Comparison of ENCODE assay signal across 19 cellular contexts in genomic region chr10:130571674-130572073, GRCh38.
DNase-seq lines count a peak whose midpoint lies in the region; ATAC-seq, FAIRE-seq and TF ChIP-seq lines count a peak whose summit lies in the region.
"Had no signal": no experiment of that assay in that cellular context is flagged by ENCODE, and none has a peak within 500 bp of the region (broad histone marks: within the 10 kb centered on the region; RNA-seq: fewer than 3 reads in every experiment).

No MANE protein-coding gene starts in this region.

- H3K9me3 ChIP-seq in kidney (ENCODE audit: control insufficient read depth in 1 of 2, low read length in 2 of 2) = no peaks in the 10 kb centered on the region
- H3K9me3 ChIP-seq: Caco-2 had no signal

- H3K4me3 ChIP-seq in coronary artery (no peak overlapping the region), kidney (ENCODE audit: low read length in 2 of 2) (no peak overlapping the region)
- H3K4me3 ChIP-seq: GM12878, GM23338, HAP-1 had no signal

- H3K36me3 ChIP-seq in kidney (ENCODE audit: control insufficient read depth in 1 of 2, insufficient read depth in 2 of 2, low read length in 2 of 2) = no peaks in the 10 kb centered on the region
- H3K36me3 ChIP-seq: HAP-1 had no signal

- H3K9ac ChIP-seq in kidney (ENCODE audit: low read length in 2 of 2) = no peak overlapping the region

- TF ChIP-seq CTCF in coronary artery (IDR thresholded peaks at IDR 0.05) (no peak), kidney (IDR thresholded peaks at IDR 0.05; ENCODE audit: borderline replicate concordance, extremely low read depth, insufficient read depth) (no peak)

- FAIRE-seq in kidney (lab: Jason Lieb, UNC) = no peak
- FAIRE-seq: GM12878, GM19239, H54 had no signal

- intact Hi-C loops in kidney (cut with DNase I) = no loop called here

- no peaks in the 10 kb centered on the region for H3K4me1 ChIP-seq in kidney (ENCODE audit: control insufficient read depth in 1 of 2, insufficient read depth in 1 of 2, low read depth in 1 of 2, low read length in 2 of 2)
- H3K4me1 ChIP-seq: Caco-2, HAP-1 had no signal

- no peak overlapping the region for H3K27ac ChIP-seq in coronary artery
- no peak overlapping the region for H3K27ac ChIP-seq in kidney (ENCODE audit: low read depth in 2 of 2, low read length in 2 of 2)
- H3K27ac ChIP-seq: C4-2B had no signal

- ATAC-seq in GM21381 (IDR thresholded peaks at IDR 0.05; ENCODE audit: unreplicated experiment) = no peak
- ATAC-seq: CD8-positive, alpha-beta T cell; GM12878; GM23338 had no signal

- DNase-seq in coronary artery (ENCODE audit: low spot score) = peak; percentile 50
- peak; percentile 46 for DNase-seq in kidney
- peak; percentile 25 for DNase-seq in ureter (ENCODE audit: low spot score)
- no peak for DNase-seq in DMS79 (lab: John Stamatoyannopoulos, UW)
- DNase-seq in 8988T = no peak
- DNase-seq: Caco-2; CD4-positive, CD25-positive, alpha-beta regulatory T cell; CD8-positive, alpha-beta T cell; DMS153; EL; GDM1; HFFc6 had no signal

Comparison
In these comparisons a context has a peak if more than half of its experiments do, and no peak if none do; other contexts are left out.
1. DNase-seq: peak in coronary artery (single experiment), kidney (single experiment) and ureter (single experiment); none in DMS79 (single experiment) and 8988T (single experiment).